In the genomic region with DNA sequence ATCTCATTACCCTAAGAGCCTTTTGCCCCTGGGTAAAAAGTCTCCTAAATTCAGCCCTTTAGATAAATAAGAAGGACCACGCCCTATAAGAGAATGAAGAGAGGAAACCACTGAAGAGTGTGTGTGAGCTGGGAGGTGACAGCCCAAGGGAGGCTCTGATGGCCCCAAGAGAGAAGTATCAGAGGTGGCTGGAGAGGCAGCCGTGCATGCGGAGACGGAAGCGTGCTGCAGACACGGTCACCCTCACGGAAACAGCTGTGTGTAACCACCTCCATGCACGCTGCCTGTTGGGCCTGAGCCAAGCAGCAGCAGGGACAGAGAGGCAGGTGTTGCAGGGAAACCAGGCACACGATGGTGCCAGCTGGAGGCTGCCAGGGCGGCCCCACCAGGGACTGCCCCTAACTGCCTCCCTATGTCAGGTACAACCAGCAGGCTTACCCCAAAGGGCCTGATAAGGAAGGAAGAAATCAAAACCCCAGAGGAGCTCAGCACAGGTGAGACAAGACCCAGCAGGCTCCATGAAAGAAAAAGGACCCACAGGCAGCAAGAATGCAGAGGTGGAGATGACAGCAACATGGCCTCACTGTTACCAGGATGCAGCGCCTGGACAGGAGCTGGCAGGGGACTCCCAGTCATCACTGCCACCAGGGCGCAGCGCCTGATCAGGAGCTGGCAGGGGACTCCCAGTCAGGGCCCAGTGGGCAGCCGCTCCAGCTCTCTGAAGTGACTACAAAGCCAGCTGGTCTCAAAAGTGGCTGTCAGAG, we compare ENCODE assay signal across 8 cellular contexts.
A peak's percentile ranks its signal among the peaks of the same experiment; 100 is the strongest.
DNase-seq lines count a peak whose midpoint lies in the region; ATAC-seq, FAIRE-seq and TF ChIP-seq lines count a peak whose summit lies in the region.

No MANE protein-coding gene starts in this region.

- CTCF ChIA-PET in RWPE1 (lab: Yijun Ruan, JAX) = interaction anchor here (0.6 to 1.1 kb wide), 4 partner anchors 8 to 1263 kb away, joined by 3 to 6 read pairs (median 3); partner anchors contain the start of gene LARGE2

- DNase-seq in GM18507 (ENCODE audit: extremely low spot score, insufficient read length, low read depth) (peak; percentile 88), HUDEP-2 (lab: John Stamatoyannopoulos, UW; ENCODE audit: unreplicated experiment in 76 of 76) (peak in 40 of 76 experiments; percentile 2 to 67 (median 28)), RWPE1 (ENCODE audit: low spot score) (no peak), SIG-M5 (lab: John Stamatoyannopoulos, UW) (no peak), KG1 (lab: John Stamatoyannopoulos, UW) (no peak)
- peak in 2 of 3 donors; percentile 12 to 13 for DNase-seq in effector memory CD4-positive, alpha-beta T cell
- peak; percentile 30 for DNase-seq in stimulated activated naive CD8-positive, alpha-beta T cell treated with anti-CD3 and anti-CD28 coated beads, Interleukin-15, Interleukin-2, amounts not matched to agents 100 U/mL and 50 U/mL, for 24 hours

- POLR2A ChIA-PET in RWPE1 (lab: Yijun Ruan, JAX; ENCODE audit: low non-redundant PET) = interaction anchor here (0.9 kb wide), 1 partner anchor 12 kb away, joined by 3 read pairs; the partner anchor contains the start of gene PEX16

- no peak for TF ChIP-seq CTCF in RWPE1 (conservative IDR thresholded peaks at IDR 0.05; ENCODE audit: low read depth)

- FAIRE-seq in GM18507 (lab: Jason Lieb, UNC) = peak; percentile 99

- peaks cover 19% of the 10 kb centered on the region for H3K36me3 ChIP-seq in effector memory CD4-positive, alpha-beta T cell (ENCODE audit: control insufficient read depth, insufficient read depth, low read length)

- no peaks in the 10 kb centered on the region for H3K27me3 ChIP-seq in effector memory CD4-positive, alpha-beta T cell (replicated peaks; ENCODE audit: control insufficient read depth, insufficient read depth, low read length, poor library complexity, severe bottlenecking)

- peak overlapping the region; percentile 100 for H3K27ac ChIP-seq in RWPE1
- H3K27ac ChIP-seq in effector memory CD4-positive, alpha-beta T cell (ENCODE audit: insufficient read depth, low read length, poor library complexity, severe bottlenecking) = peak overlapping the region; percentile 58

- peak; percentile 94 for ATAC-seq in GM21619 (IDR thresholded peaks at IDR 0.05; ENCODE audit: unreplicated experiment)
- peak; percentile 33 for ATAC-seq in stimulated activated naive CD8-positive, alpha-beta T cell treated with anti-CD3 and anti-CD28 coated beads, Interleukin-15, Interleukin-2, amounts not matched to agents 100 U/mL and 50 U/mL, for 24 hours

- peak overlapping the region; percentile 39 for H3K4me3 ChIP-seq in effector memory CD4-positive, alpha-beta T cell (ENCODE audit: insufficient read depth, low read depth, low read length, poor library complexity, severe bottlenecking)

- peaks cover 27% of the 10 kb centered on the region for H3K4me1 ChIP-seq in effector memory CD4-positive, alpha-beta T cell (ENCODE audit: control insufficient read depth, insufficient read depth, low read length, poor library complexity, severe bottlenecking)

- no peaks in the 10 kb centered on the region for H3K9me3 ChIP-seq in effector memory CD4-positive, alpha-beta T cell (ENCODE audit: control insufficient read depth, low read length)

Comparison
In these comparisons a context has a peak if more than half of its experiments do, and no peak if none do; other contexts are left out.
1. DNase-seq: peak in GM18507 (single experiment), HUDEP-2 (40 of 76), effector memory CD4-positive, alpha-beta T cell (2 of 3) and stimulated activated naive CD8-positive, alpha-beta T cell treated with anti-CD3 and anti-CD28 coated beads, Interleukin-15, Interleukin-2, amounts not matched to agents 100 U/mL and 50 U/mL, for 24 hours (single experiment); none in RWPE1 (single experiment), SIG-M5 (single experiment) and KG1 (single experiment).